ENCODE assay signal across 1 cellular context in the genomic region with DNA sequence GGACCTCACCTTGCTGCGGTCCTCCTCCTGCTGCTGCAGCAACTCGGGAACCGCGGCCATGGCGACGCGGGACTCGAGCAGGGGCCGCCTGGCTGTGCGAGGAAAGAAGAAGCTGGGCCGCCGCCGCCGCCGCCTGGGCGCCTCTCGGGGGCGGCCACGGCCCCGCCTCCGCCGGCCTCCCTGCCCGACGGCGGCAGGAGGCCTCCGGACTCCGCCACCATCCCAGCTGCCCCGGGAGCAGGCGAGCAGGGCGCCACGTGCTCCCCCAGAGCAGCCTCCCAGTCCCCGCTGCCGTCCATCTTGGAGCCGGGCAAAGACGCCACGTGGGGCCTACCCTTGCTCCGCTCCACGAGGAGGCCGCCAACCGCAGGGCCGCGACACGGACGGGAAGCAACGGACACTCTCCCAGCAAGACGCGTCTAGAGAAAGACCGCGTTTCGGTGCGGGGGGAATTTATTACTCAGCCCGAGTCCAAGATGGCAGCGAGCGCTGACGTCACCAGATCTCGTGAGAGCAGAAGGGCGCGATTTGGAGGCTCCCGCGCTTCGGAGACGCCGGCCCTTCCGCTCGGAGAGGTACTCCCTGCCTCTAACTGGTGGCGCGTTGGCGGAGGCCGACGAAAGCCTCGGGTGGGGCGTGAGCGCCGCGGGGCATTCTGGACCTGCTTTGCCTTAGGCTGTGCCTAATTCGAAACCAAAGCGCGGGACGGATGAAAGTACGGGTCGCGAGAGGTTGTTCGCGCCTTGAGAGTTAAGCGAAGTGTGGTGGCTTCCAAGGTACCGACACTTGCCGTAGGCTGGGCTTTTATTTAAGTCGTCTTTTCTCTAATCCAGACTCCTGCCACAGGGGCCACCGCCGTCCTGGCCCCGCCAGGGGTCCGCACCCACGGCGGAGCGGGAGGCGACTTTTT.
A peak's percentile ranks its signal among the peaks of the same experiment; 100 is the strongest.
TF ChIP-seq lines count a peak whose summit lies in the region.

A gene with protein sequence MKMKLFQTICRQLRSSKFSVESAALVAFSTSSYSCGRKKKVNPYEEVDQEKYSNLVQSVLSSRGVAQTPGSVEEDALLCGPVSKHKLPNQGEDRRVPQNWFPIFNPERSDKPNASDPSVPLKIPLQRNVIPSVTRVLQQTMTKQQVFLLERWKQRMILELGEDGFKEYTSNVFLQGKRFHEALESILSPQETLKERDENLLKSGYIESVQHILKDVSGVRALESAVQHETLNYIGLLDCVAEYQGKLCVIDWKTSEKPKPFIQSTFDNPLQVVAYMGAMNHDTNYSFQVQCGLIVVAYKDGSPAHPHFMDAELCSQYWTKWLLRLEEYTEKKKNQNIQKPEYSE (plus strand): TSS at position 653 of the 910 bp plus-strand sequence. CDS start 842 bp downstream, outside the sequence.
A gene (minus strand): TSS at position 429 of the 910 bp plus-strand sequence. CDS start 369 bp downstream, at position 60.

TF ChIP-seq in HepG2, 621 proteins besides CTCF, POLR2A, EP300 and RAD21 (continues in another document):
- TF ChIP-seq FOXA3 (CRISPR knock-in tag; IDR thresholded peaks at IDR 0.05) (peak; percentile 90), ZNF235 (CRISPR knock-in tag; IDR thresholded peaks at IDR 0.05; ENCODE audit: borderline replicate concordance) (peak; percentile 91; the same call in 1 of the 2 replicates), ZNF737 (CRISPR knock-in tag; IDR thresholded peaks at IDR 0.05; ENCODE audit: borderline replicate concordance) (peak; percentile 67; the same call in 1 of the 2 replicates), MIER3 (CRISPR knock-in tag; IDR thresholded peaks at IDR 0.05; ENCODE audit: borderline replicate concordance) (peak; percentile 96), PCBP2 (optimal IDR thresholded peaks at IDR 0.05; ENCODE audit: low read depth, low read length, poor library complexity, severe bottlenecking) (no peak), ZNF879 (CRISPR knock-in tag; IDR thresholded peaks at IDR 0.05) (peak; percentile 98; the same call in 1 of the 2 replicates), ZNF569 (CRISPR knock-in tag; IDR thresholded peaks at IDR 0.05; ENCODE audit: borderline replicate concordance) (peak; percentile 39), ZNF598 (CRISPR knock-in tag; IDR thresholded peaks at IDR 0.05; ENCODE audit: borderline replicate concordance) (peak; percentile 87; the same call in 1 of the 2 replicates), ZEB1 (IDR thresholded peaks at IDR 0.05; ENCODE audit: insufficient replicate concordance, low read depth) (no peak), ZNF782 (CRISPR knock-in tag; IDR thresholded peaks at IDR 0.05; ENCODE audit: borderline replicate concordance) (peak; percentile 15; the same call in 1 of the 2 replicates), TAF1 (CRISPR knock-in tag; IDR thresholded peaks at IDR 0.05) (peak; percentile 100), ZNF589 (CRISPR knock-in tag; conservative IDR thresholded peaks at IDR 0.05) (peak; percentile 99), ZNF446 (CRISPR knock-in tag; IDR thresholded peaks at IDR 0.05) (peak; percentile 98), IKZF4 (CRISPR knock-in tag; IDR thresholded peaks at IDR 0.05; ENCODE audit: borderline replicate concordance, low read depth, not compliant biosample characterization) (peak; percentile 95), ZNF180 (CRISPR knock-in tag; IDR thresholded peaks at IDR 0.05; ENCODE audit: borderline replicate concordance, low read depth) (peak; percentile 83; the same call in 1 of the 2 replicates), ADNP (CRISPR knock-in tag; IDR thresholded peaks at IDR 0.05) (no peak), ZSCAN30 (CRISPR knock-in tag; IDR thresholded peaks at IDR 0.05) (peak; percentile 87), KLF9 (CRISPR knock-in tag; IDR thresholded peaks at IDR 0.05; ENCODE audit: low read depth) (0 out of 2 replicates have a peak, but pooled peaks have one; percentile 29), SCMH1 (CRISPR knock-in tag; IDR thresholded peaks at IDR 0.05; ENCODE audit: borderline replicate concordance) (no peak), ZNF225 (CRISPR knock-in tag; IDR thresholded peaks at IDR 0.05) (peak; percentile 98), ZNF460 (CRISPR knock-in tag; IDR thresholded peaks at IDR 0.05; ENCODE audit: borderline replicate concordance) (no peak; the same call in 1 of the 2 replicates), ZNF546 (CRISPR knock-in tag; conservative IDR thresholded peaks at IDR 0.05) (peak; percentile 56; the same call in 1 of the 2 replicates), NKX3-1 (CRISPR knock-in tag; IDR thresholded peaks at IDR 0.05) (peak; percentile 88), PRMT3 (CRISPR knock-in tag; IDR thresholded peaks at IDR 0.05; ENCODE audit: borderline replicate concordance, low read depth) (peak; percentile 97), SP140L (CRISPR knock-in tag; IDR thresholded peaks at IDR 0.05; ENCODE audit: borderline replicate concordance) (0 out of 2 replicates have a peak, but pooled peaks have one; percentile 56), SP1 (IDR thresholded peaks at IDR 0.05) (peak; percentile 60; the same call in 1 of the 2 replicates), SP1 (CRISPR knock-in tag; IDR thresholded peaks at IDR 0.05) (peak; percentile 70; the same call in 1 of the 2 replicates), BORCS8-MEF2B (CRISPR knock-in tag; IDR thresholded peaks at IDR 0.05) (peak; percentile 97), KLF15 (CRISPR knock-in tag; IDR thresholded peaks at IDR 0.05; ENCODE audit: borderline replicate concordance) (no peak; the same call in 1 of the 2 replicates), ARNT (IDR thresholded peaks at IDR 0.05) (no peak), PHF21A (CRISPR knock-in tag; IDR thresholded peaks at IDR 0.05) (peak; percentile 99), ELF3 (CRISPR knock-in tag; IDR thresholded peaks at IDR 0.05) (peak; percentile 90), REPIN1 (CRISPR knock-in tag; IDR thresholded peaks at IDR 0.05; ENCODE audit: borderline replicate concordance, low read depth) (peak; percentile 100), NFYB (CRISPR knock-in tag; IDR thresholded peaks at IDR 0.05) (peak; percentile 81), GABPA (IDR thresholded peaks at IDR 0.05; ENCODE audit: low read depth, low read length) (0 out of 2 replicates have a peak, but pooled peaks have one; percentile 30), GABPA (CRISPR knock-in tag; IDR thresholded peaks at IDR 0.05; ENCODE audit: low read depth) (peak; percentile 89), ZMYM2 (CRISPR knock-in tag; IDR thresholded peaks at IDR 0.05) (peak; percentile 88), TBX2 (CRISPR knock-in tag; IDR thresholded peaks at IDR 0.05; ENCODE audit: borderline replicate concordance) (peak; percentile 98), SATB2 (CRISPR knock-in tag; IDR thresholded peaks at IDR 0.05) (peak; percentile 87), ZSCAN20 (CRISPR knock-in tag; IDR thresholded peaks at IDR 0.05; ENCODE audit: borderline replicate concordance) (peak; percentile 28; the same call in 1 of the 2 replicates), ZFP62 (CRISPR knock-in tag; IDR thresholded peaks at IDR 0.05) (peak; percentile 93; the same call in 1 of the 2 replicates)
- TF ChIP-seq, protein P1, sequence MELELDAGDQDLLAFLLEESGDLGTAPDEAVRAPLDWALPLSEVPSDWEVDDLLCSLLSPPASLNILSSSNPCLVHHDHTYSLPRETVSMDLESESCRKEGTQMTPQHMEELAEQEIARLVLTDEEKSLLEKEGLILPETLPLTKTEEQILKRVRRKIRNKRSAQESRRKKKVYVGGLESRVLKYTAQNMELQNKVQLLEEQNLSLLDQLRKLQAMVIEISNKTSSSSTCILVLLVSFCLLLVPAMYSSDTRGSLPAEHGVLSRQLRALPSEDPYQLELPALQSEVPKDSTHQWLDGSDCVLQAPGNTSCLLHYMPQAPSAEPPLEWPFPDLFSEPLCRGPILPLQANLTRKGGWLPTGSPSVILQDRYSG (CRISPR knock-in tag; IDR thresholded peaks at IDR 0.05): peak; percentile 92
- TF ChIP-seq, protein P2, sequence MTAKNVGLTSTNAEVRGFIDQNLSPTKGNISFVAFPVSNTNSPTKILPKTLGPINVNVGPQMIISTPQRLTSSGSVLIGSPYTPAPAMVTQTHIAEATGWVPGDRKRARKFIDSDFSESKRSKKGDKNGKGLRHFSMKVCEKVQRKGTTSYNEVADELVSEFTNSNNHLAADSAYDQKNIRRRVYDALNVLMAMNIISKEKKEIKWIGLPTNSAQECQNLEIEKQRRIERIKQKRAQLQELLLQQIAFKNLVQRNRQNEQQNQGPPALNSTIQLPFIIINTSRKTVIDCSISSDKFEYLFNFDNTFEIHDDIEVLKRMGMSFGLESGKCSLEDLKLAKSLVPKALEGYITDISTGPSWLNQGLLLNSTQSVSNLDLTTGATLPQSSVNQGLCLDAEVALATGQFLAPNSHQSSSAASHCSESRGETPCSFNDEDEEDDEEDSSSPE (CRISPR knock-in tag; IDR thresholded peaks at IDR 0.05): peak; percentile 100
- TF ChIP-seq, protein P3, sequence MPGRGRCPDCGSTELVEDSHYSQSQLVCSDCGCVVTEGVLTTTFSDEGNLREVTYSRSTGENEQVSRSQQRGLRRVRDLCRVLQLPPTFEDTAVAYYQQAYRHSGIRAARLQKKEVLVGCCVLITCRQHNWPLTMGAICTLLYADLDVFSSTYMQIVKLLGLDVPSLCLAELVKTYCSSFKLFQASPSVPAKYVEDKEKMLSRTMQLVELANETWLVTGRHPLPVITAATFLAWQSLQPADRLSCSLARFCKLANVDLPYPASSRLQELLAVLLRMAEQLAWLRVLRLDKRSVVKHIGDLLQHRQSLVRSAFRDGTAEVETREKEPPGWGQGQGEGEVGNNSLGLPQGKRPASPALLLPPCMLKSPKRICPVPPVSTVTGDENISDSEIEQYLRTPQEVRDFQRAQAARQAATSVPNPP (CRISPR knock-in tag; IDR thresholded peaks at IDR 0.05): peak; percentile 96
- TF ChIP-seq, protein P4, sequence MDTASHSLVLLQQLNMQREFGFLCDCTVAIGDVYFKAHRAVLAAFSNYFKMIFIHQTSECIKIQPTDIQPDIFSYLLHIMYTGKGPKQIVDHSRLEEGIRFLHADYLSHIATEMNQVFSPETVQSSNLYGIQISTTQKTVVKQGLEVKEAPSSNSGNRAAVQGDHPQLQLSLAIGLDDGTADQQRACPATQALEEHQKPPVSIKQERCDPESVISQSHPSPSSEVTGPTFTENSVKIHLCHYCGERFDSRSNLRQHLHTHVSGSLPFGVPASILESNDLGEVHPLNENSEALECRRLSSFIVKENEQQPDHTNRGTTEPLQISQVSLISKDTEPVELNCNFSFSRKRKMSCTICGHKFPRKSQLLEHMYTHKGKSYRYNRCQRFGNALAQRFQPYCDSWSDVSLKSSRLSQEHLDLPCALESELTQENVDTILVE (CRISPR knock-in tag; IDR thresholded peaks at IDR 0.05): peak; percentile 97; the same call in 1 of the 2 replicates
- TF ChIP-seq, protein P5, sequence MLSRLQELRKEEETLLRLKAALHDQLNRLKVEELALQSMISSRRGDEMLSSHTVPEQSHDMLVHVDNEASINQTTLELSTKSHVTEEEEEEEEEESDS (CRISPR knock-in tag; IDR thresholded peaks at IDR 0.05; ENCODE audit: borderline replicate concordance): peak; percentile 82; the same call in 1 of the 2 replicates
- TF ChIP-seq, protein P6, sequence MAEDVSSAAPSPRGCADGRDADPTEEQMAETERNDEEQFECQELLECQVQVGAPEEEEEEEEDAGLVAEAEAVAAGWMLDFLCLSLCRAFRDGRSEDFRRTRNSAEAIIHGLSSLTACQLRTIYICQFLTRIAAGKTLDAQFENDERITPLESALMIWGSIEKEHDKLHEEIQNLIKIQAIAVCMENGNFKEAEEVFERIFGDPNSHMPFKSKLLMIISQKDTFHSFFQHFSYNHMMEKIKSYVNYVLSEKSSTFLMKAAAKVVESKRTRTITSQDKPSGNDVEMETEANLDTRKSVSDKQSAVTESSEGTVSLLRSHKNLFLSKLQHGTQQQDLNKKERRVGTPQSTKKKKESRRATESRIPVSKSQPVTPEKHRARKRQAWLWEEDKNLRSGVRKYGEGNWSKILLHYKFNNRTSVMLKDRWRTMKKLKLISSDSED (CRISPR knock-in tag; IDR thresholded peaks at IDR 0.05): peak; percentile 98
- TF ChIP-seq, protein P7, sequence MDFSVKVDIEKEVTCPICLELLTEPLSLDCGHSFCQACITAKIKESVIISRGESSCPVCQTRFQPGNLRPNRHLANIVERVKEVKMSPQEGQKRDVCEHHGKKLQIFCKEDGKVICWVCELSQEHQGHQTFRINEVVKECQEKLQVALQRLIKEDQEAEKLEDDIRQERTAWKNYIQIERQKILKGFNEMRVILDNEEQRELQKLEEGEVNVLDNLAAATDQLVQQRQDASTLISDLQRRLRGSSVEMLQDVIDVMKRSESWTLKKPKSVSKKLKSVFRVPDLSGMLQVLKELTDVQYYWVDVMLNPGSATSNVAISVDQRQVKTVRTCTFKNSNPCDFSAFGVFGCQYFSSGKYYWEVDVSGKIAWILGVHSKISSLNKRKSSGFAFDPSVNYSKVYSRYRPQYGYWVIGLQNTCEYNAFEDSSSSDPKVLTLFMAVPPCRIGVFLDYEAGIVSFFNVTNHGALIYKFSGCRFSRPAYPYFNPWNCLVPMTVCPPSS (IDR thresholded peaks at IDR 0.05): no peak
- TF ChIP-seq, protein P8, sequence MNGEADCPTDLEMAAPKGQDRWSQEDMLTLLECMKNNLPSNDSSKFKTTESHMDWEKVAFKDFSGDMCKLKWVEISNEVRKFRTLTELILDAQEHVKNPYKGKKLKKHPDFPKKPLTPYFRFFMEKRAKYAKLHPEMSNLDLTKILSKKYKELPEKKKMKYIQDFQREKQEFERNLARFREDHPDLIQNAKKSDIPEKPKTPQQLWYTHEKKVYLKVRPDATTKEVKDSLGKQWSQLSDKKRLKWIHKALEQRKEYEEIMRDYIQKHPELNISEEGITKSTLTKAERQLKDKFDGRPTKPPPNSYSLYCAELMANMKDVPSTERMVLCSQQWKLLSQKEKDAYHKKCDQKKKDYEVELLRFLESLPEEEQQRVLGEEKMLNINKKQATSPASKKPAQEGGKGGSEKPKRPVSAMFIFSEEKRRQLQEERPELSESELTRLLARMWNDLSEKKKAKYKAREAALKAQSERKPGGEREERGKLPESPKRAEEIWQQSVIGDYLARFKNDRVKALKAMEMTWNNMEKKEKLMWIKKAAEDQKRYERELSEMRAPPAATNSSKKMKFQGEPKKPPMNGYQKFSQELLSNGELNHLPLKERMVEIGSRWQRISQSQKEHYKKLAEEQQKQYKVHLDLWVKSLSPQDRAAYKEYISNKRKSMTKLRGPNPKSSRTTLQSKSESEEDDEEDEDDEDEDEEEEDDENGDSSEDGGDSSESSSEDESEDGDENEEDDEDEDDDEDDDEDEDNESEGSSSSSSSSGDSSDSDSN (CRISPR knock-in tag; IDR thresholded peaks at IDR 0.05): peak; percentile 99
